Comparison of ENCODE assay signal across 14 cellular contexts in genomic region chr5:78503958-78504357, GRCh38.
DNase-seq lines count a peak whose midpoint lies in the region; TF ChIP-seq lines count a peak whose summit lies in the region.
"Had no signal": no experiment of that assay in that cellular context is flagged by ENCODE, and none has a peak within 500 bp of the region (broad histone marks: within the 10 kb centered on the region; RNA-seq: fewer than 3 reads in every experiment).

No MANE protein-coding gene starts in this region.

- H3K27ac Mint-ChIP-seq in CD8-positive, alpha-beta memory T cell = no peak overlapping the region
- H3K27ac Mint-ChIP-seq: activated B cell treated with CpG ODN at 0.5 μM for 24 hours, memory B cell had no signal

- POLR2A ChIA-PET in CD8-positive, alpha-beta memory T cell (lab: Charles Lee) = no interaction called here

- intact Hi-C loops in adrenal gland (cut with DNase I) (no loop called here), vagina (cut with DNase I) (no loop called here)

- H3K36me3 ChIP-seq in adrenal gland (replicated peaks in 1 of 2) (no peaks in the 10 kb centered on the region), osteoblast (ENCODE audit: insufficient read depth, low read length) (no peaks in the 10 kb centered on the region), vagina (no peaks in the 10 kb centered on the region)
- no peaks in the 10 kb centered on the region for H3K36me3 ChIP-seq in CD8-positive, alpha-beta memory T cell (ENCODE audit: insufficient read depth, low read length)

- H3K79me2 ChIP-seq in osteoblast (ENCODE audit: insufficient read depth, low read length) = peaks cover 43% of the 10 kb centered on the region

- peaks cover 0 to 2% (median 0%) of the 10 kb centered on the region in 3 donors for H3K36me3 Mint-ChIP-seq in CD8-positive, alpha-beta memory T cell

- WGBS in adrenal gland, 4 donors = 53 to 60% (median 56%) methylated on average over 2 of the region's 2 CpGs

- no peak for DNase-seq in adrenal gland
- peak; percentile 42 for DNase-seq in fibroblast of mammary gland (ENCODE audit: low read depth)
- no peak for DNase-seq in osteoblast (ENCODE audit: insufficient read length, low spot score, missing footprints)
- DNase-seq in vagina (ENCODE audit: extremely low spot score in 2 of 2) = no peak
- DNase-seq in activated T-cell treated with anti-CD3 and anti-CD28 coated beads for 4 hours = no peak
- DNase-seq in CD8-positive, alpha-beta memory T cell = no peak
- DNase-seq in NCI-H187 treated with DMSO at 0.1 percent for 48 hours (lab: John Stamatoyannopoulos, UW) = no peak
- DNase-seq: activated B cell treated with CpG ODN at 0.5 μM for 24 hours; activated naive CD4-positive, alpha-beta T cell treated with anti-CD3 and anti-CD28 coated beads, Interleukin-2, amount 50 U/mL, for 16 hours; EL; MG63; NCI-H2107 had no signal

- no peak overlapping the region for H2AFZ ChIP-seq in osteoblast (ENCODE audit: low read length)

- no peaks in the 10 kb centered on the region for H4K20me1 ChIP-seq in osteoblast (ENCODE audit: insufficient read depth, low read length)

- peak overlapping the region in 3 of 5 donors; percentile 85 to 90 (median 90) for H3K27ac ChIP-seq in adrenal gland
- peak overlapping the region; percentile 91 for H3K27ac ChIP-seq in osteoblast (ENCODE audit: low read depth, low read length)
- peak overlapping the region; percentile 67 for H3K27ac ChIP-seq in vagina
- H3K27ac ChIP-seq in CD8-positive, alpha-beta memory T cell (ENCODE audit: low read depth, low read length) = no peak overlapping the region

- peaks cover 25 to 94% of the 10 kb centered on the region in 2 donors for H3K27me3 Mint-ChIP-seq in CD8-positive, alpha-beta memory T cell
- H3K27me3 Mint-ChIP-seq: activated B cell treated with CpG ODN at 0.5 μM for 24 hours, memory B cell had no signal

- H3K4me2 ChIP-seq in osteoblast (ENCODE audit: insufficient read depth, low read length) = peak overlapping the region; percentile 22

- CTCF ChIA-PET in CD8-positive, alpha-beta memory T cell (lab: Charles Lee) = no interaction called here

- H3K9me3 ChIP-seq in adrenal gland (replicated peaks in 1 of 3) (no peaks in the 10 kb centered on the region), osteoblast (ENCODE audit: low read depth, low read length) (no peaks in the 10 kb centered on the region), vagina (no peaks in the 10 kb centered on the region)
- no peaks in the 10 kb centered on the region for H3K9me3 ChIP-seq in CD8-positive, alpha-beta memory T cell (ENCODE audit: low read length)
- H3K9me3 ChIP-seq: MG63 had no signal

- H3K4me1 Mint-ChIP-seq in CD8-positive, alpha-beta memory T cell = peaks cover 0 to under 1% (median 0%) of the 10 kb centered on the region in 3 donors

- H3K4me1 ChIP-seq in adrenal gland (replicated peaks in 1 of 2) (peaks cover 52 to 65% of the 10 kb centered on the region in 2 donors), osteoblast (ENCODE audit: insufficient read depth, low read length) (peaks cover 78% of the 10 kb centered on the region), vagina (peaks cover 54% of the 10 kb centered on the region)
- H3K4me1 ChIP-seq in CD8-positive, alpha-beta memory T cell (ENCODE audit: insufficient read depth, low read length) = no peaks in the 10 kb centered on the region

- no peak for TF ChIP-seq POLR2A in adrenal gland (IDR thresholded peaks at IDR 0.05)
- no peak for TF ChIP-seq POLR2A in vagina (IDR thresholded peaks at IDR 0.05)

- no peaks in the 10 kb centered on the region for H3K9me3 Mint-ChIP-seq in CD8-positive, alpha-beta memory T cell
- H3K9me3 Mint-ChIP-seq: activated B cell treated with CpG ODN at 0.5 μM for 24 hours, memory B cell had no signal

- no peak overlapping the region for H3K4me3 Mint-ChIP-seq in CD8-positive, alpha-beta memory T cell
- H3K4me3 Mint-ChIP-seq: activated B cell treated with CpG ODN at 0.5 μM for 24 hours, memory B cell had no signal

- TF ChIP-seq CTCF in adrenal gland (IDR thresholded peaks at IDR 0.05) (no peak), fibroblast of mammary gland (conservative IDR thresholded peaks at IDR 0.05; ENCODE audit: control insufficient read depth, insufficient read depth, low read depth, low read length) (no peak), osteoblast (IDR thresholded peaks at IDR 0.05; ENCODE audit: extremely low read depth, low read depth, low read length) (no peak), vagina (IDR thresholded peaks at IDR 0.05) (no peak)

- no peaks in the 10 kb centered on the region for H3K27me3 ChIP-seq in adrenal gland
- H3K27me3 ChIP-seq in osteoblast (ENCODE audit: insufficient read depth, low read length) = no peaks in the 10 kb centered on the region
- no peaks in the 10 kb centered on the region for H3K27me3 ChIP-seq in vagina
- peaks cover 12% of the 10 kb centered on the region for H3K27me3 ChIP-seq in CD8-positive, alpha-beta memory T cell (ENCODE audit: insufficient read depth, low read length, poor library complexity, severe bottlenecking)
- H3K27me3 ChIP-seq: MG63 had no signal

- H3K4me3 ChIP-seq in adrenal gland = no peak overlapping the region
- H3K4me3 ChIP-seq in fibroblast of mammary gland (ENCODE audit: control insufficient read depth, low read depth, low read length) = no peak overlapping the region
- no peak overlapping the region for H3K4me3 ChIP-seq in osteoblast (ENCODE audit: insufficient read depth, low read length)
- H3K4me3 ChIP-seq in vagina = no peak overlapping the region
- H3K4me3 ChIP-seq in CD8-positive, alpha-beta memory T cell (ENCODE audit: low read length) = no peak overlapping the region
- H3K4me3 ChIP-seq: GM12878, MG63 had no signal
